Comparison of ENCODE assay signal across 1 cellular context in the genomic region with DNA sequence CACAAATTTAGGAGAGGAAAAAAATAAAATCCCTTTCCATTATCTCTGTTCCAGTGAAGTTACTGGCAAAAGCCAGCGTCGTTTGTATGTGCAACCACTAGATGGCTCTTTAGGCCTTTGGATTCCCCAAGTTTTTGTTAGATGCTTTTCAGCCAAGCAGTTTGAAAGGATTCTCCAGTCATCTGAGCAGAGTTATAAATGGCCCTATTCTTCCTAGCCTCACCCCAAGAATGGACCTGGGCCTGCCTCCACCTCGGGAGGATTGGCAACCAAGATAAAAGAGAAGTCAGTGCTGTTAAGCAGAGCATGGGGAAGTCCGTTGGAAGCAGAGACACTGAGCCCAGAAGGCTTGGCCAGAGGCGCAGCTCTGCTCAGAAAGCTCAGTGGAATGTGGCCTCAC.
TF ChIP-seq lines count a peak whose summit lies in the region.

No MANE protein-coding gene starts in this region.

TF ChIP-seq in WTC11, 78 proteins besides CTCF, POLR2A, EP300 and RAD21 (continued from another document):
- TF ChIP-seq, protein P1, sequence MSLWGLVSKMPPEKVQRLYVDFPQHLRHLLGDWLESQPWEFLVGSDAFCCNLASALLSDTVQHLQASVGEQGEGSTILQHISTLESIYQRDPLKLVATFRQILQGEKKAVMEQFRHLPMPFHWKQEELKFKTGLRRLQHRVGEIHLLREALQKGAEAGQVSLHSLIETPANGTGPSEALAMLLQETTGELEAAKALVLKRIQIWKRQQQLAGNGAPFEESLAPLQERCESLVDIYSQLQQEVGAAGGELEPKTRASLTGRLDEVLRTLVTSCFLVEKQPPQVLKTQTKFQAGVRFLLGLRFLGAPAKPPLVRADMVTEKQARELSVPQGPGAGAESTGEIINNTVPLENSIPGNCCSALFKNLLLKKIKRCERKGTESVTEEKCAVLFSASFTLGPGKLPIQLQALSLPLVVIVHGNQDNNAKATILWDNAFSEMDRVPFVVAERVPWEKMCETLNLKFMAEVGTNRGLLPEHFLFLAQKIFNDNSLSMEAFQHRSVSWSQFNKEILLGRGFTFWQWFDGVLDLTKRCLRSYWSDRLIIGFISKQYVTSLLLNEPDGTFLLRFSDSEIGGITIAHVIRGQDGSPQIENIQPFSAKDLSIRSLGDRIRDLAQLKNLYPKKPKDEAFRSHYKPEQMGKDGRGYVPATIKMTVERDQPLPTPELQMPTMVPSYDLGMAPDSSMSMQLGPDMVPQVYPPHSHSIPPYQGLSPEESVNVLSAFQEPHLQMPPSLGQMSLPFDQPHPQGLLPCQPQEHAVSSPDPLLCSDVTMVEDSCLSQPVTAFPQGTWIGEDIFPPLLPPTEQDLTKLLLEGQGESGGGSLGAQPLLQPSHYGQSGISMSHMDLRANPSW (CRISPR knock-in tag; conservative IDR thresholded peaks at IDR 0.05; ENCODE audit: low read depth): no peak
- TF ChIP-seq, protein P2, sequence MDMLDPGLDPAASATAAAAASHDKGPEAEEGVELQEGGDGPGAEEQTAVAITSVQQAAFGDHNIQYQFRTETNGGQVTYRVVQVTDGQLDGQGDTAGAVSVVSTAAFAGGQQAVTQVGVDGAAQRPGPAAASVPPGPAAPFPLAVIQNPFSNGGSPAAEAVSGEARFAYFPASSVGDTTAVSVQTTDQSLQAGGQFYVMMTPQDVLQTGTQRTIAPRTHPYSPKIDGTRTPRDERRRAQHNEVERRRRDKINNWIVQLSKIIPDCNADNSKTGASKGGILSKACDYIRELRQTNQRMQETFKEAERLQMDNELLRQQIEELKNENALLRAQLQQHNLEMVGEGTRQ (CRISPR knock-in tag; IDR thresholded peaks at IDR 0.05): no peak
- TF ChIP-seq GRHL2 (CRISPR knock-in tag; IDR thresholded peaks at IDR 0.05; ENCODE audit: insufficient replicate concordance, severe bottlenecking): no peak
- TF ChIP-seq, protein P3, sequence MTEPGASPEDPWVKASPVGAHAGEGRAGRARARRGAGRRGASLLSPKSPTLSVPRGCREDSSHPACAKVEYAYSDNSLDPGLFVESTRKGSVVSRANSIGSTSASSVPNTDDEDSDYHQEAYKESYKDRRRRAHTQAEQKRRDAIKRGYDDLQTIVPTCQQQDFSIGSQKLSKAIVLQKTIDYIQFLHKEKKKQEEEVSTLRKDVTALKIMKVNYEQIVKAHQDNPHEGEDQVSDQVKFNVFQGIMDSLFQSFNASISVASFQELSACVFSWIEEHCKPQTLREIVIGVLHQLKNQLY (CRISPR knock-in tag; IDR thresholded peaks at IDR 0.05): no peak
- no peak for TF ChIP-seq ZNF232 (CRISPR knock-in tag; IDR thresholded peaks at IDR 0.05)
- TF ChIP-seq NFE2L1 (CRISPR knock-in tag; IDR thresholded peaks at IDR 0.05): no peak
- no peak for TF ChIP-seq ZBTB21 (CRISPR knock-in tag; IDR thresholded peaks at IDR 0.05; ENCODE audit: borderline replicate concordance)
- no peak for TF ChIP-seq NR2C2 (CRISPR knock-in tag; IDR thresholded peaks at IDR 0.05)
- TF ChIP-seq FOXK1 (CRISPR knock-in tag; IDR thresholded peaks at IDR 0.05): no peak
- no peak for TF ChIP-seq RELA (CRISPR knock-in tag; IDR thresholded peaks at IDR 0.05; ENCODE audit: borderline replicate concordance)
- TF ChIP-seq, protein P4, sequence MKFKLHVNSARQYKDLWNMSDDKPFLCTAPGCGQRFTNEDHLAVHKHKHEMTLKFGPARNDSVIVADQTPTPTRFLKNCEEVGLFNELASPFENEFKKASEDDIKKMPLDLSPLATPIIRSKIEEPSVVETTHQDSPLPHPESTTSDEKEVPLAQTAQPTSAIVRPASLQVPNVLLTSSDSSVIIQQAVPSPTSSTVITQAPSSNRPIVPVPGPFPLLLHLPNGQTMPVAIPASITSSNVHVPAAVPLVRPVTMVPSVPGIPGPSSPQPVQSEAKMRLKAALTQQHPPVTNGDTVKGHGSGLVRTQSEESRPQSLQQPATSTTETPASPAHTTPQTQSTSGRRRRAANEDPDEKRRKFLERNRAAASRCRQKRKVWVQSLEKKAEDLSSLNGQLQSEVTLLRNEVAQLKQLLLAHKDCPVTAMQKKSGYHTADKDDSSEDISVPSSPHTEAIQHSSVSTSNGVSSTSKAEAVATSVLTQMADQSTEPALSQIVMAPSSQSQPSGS (CRISPR knock-in tag; IDR thresholded peaks at IDR 0.05; ENCODE audit: borderline replicate concordance, low read depth): no peak
- TF ChIP-seq, protein P5, sequence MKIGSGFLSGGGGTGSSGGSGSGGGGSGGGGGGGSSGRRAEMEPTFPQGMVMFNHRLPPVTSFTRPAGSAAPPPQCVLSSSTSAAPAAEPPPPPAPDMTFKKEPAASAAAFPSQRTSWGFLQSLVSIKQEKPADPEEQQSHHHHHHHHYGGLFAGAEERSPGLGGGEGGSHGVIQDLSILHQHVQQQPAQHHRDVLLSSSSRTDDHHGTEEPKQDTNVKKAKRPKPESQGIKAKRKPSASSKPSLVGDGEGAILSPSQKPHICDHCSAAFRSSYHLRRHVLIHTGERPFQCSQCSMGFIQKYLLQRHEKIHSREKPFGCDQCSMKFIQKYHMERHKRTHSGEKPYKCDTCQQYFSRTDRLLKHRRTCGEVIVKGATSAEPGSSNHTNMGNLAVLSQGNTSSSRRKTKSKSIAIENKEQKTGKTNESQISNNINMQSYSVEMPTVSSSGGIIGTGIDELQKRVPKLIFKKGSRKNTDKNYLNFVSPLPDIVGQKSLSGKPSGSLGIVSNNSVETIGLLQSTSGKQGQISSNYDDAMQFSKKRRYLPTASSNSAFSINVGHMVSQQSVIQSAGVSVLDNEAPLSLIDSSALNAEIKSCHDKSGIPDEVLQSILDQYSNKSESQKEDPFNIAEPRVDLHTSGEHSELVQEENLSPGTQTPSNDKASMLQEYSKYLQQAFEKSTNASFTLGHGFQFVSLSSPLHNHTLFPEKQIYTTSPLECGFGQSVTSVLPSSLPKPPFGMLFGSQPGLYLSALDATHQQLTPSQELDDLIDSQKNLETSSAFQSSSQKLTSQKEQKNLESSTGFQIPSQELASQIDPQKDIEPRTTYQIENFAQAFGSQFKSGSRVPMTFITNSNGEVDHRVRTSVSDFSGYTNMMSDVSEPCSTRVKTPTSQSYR (CRISPR knock-in tag; IDR thresholded peaks at IDR 0.05): no peak
